In genomic region chr5:52799983-52800393, GRCh38 we compare ENCODE assay signal across 8 cellular contexts. TPM values are rescaled to one million over a fixed set of nuclear protein-coding genes. Genes with fewer than 3 reads are reported as not detected.
DNase-seq lines count a peak whose midpoint lies in the region; ATAC-seq and TF ChIP-seq lines count a peak whose summit lies in the region.

No MANE protein-coding gene starts in this region.

- H3K27me3 ChIP-seq in thoracic aorta (replicated peaks; ENCODE audit: insufficient read depth), result no peaks in the 10 kb centered on the region

- peak overlapping the region; percentile 66 for H3K4me3 ChIP-seq in GM12865 (ENCODE audit: low read depth, low read length)
- H3K4me3 ChIP-seq in thoracic aorta, result peak overlapping the region; percentile 82

- no peaks in the 10 kb centered on the region for H3K36me3 ChIP-seq in thoracic aorta

- H3K9me3 ChIP-seq in thoracic aorta, result no peaks in the 10 kb centered on the region

- H3K4me3 Mint-ChIP-seq in activated naive CD8-positive, alpha-beta T cell, result peak overlapping the region; percentile 96
- H3K4me3 Mint-ChIP-seq in glutamatergic neuron (ENCODE audit: unreplicated experiment) (peak overlapping the region; percentile 98), osteocyte (ENCODE audit: unreplicated experiment) (peak overlapping the region; percentile 90)

- H3K27me3 Mint-ChIP-seq in activated naive CD8-positive, alpha-beta T cell, result no peaks in the 10 kb centered on the region
- H3K27me3 Mint-ChIP-seq in glutamatergic neuron (ENCODE audit: unreplicated experiment), result peaks cover 7% of the 10 kb centered on the region
- H3K27me3 Mint-ChIP-seq in osteocyte (ENCODE audit: unreplicated experiment), result no peaks in the 10 kb centered on the region

- H3K27ac Mint-ChIP-seq in activated naive CD8-positive, alpha-beta T cell, result peak overlapping the region; percentile 97
- H3K27ac Mint-ChIP-seq in glutamatergic neuron (ENCODE audit: unreplicated experiment) (peak overlapping the region; percentile 82), osteocyte (ENCODE audit: unreplicated experiment) (peak overlapping the region; percentile 97)

- H3K4me1 Mint-ChIP-seq in activated naive CD8-positive, alpha-beta T cell (ENCODE audit: low read depth), result peaks cover 61% of the 10 kb centered on the region
- H3K4me1 Mint-ChIP-seq in glutamatergic neuron (ENCODE audit: low read depth, unreplicated experiment) (peaks cover 6% of the 10 kb centered on the region), osteocyte (ENCODE audit: unreplicated experiment) (peaks cover 76% of the 10 kb centered on the region)

- H3K9me3 Mint-ChIP-seq in activated naive CD8-positive, alpha-beta T cell (ENCODE audit: low read depth), result no peaks in the 10 kb centered on the region
- H3K9me3 Mint-ChIP-seq in glutamatergic neuron (ENCODE audit: unreplicated experiment) (peaks cover 7% of the 10 kb centered on the region), osteocyte (ENCODE audit: unreplicated experiment) (no peaks in the 10 kb centered on the region)

- H3K4me1 ChIP-seq in thoracic aorta (ENCODE audit: control insufficient read depth in 1 of 2, low read depth in 2 of 2), result peaks cover 50 to 86% of the 10 kb centered on the region in 2 donors

- H3K27ac ChIP-seq in thoracic aorta, result peak overlapping the region; percentile 95 to 98

- TF ChIP-seq CTCF in GM12865 (IDR thresholded peaks at IDR 0.05; ENCODE audit: insufficient read depth, low read depth, low read length, missing control alignments) (no peak), glutamatergic neuron (IDR thresholded peaks at IDR 0.05; ENCODE audit: partially characterized antibody, unreplicated experiment) (no peak), osteocyte (IDR thresholded peaks at IDR 0.05) (no peak), thoracic aorta (IDR thresholded peaks at IDR 0.05) (no peak)

- H3K36me3 Mint-ChIP-seq in activated naive CD8-positive, alpha-beta T cell, result peaks cover 11% of the 10 kb centered on the region
- H3K36me3 Mint-ChIP-seq in glutamatergic neuron (ENCODE audit: unreplicated experiment) (no peaks in the 10 kb centered on the region), osteocyte (ENCODE audit: unreplicated experiment) (peaks cover 20% of the 10 kb centered on the region)

- ATAC-seq in HG02678 (IDR thresholded peaks at IDR 0.05; ENCODE audit: unreplicated experiment) (peak; percentile 75), SK-N-SH treated with all-trans-retinoic acid at 6 μM for 48 hours (peak; percentile 85), thoracic aorta (ENCODE audit: insufficient number of reproducible peaks, low FRiP score, low read depth) (peak; percentile 63)

- peak; percentile 97 for DNase-seq in GM12865 (ENCODE audit: low read depth)
- DNase-seq in NCI-H1105 (lab: John Stamatoyannopoulos, UW), result peak; percentile 73
- DNase-seq in glutamatergic neuron, result peak; percentile 97
- peak; percentile 98 for DNase-seq in osteocyte (ENCODE audit: extremely low spot score, unreplicated experiment)
- DNase-seq in thoracic aorta (ENCODE audit: low spot score), result peak; percentile 63

TF ChIP-seq in SK-N-SH treated with all-trans-retinoic acid at 6 μM for 48 hours, 23 proteins besides CTCF, POLR2A, EP300 and RAD21:
- TF ChIP-seq GLIS3 (CRISPR knock-in tag; IDR thresholded peaks at IDR 0.05), result no peak
- TF ChIP-seq ZFP30 (CRISPR knock-in tag; IDR thresholded peaks at IDR 0.05), result no peak
- TF ChIP-seq BACH2 (CRISPR knock-in tag; IDR thresholded peaks at IDR 0.05; ENCODE audit: borderline replicate concordance), result no peak

RNA-seq across cellular contexts. Expression of gene ITGA1, which starts 12.3 kb away (rescaled TPM):
- 0.96 TPM for total RNA-seq in glutamatergic neuron (ENCODE audit: unreplicated experiment)
- 143 and 150 TPM in 2 replicates for total RNA-seq in osteocyte
- 100 to 1,000 TPM; 125 to 169 TPM for total RNA-seq in thoracic aorta

RNA-seq across cellular contexts. Expression of gene PELO, which starts 12.3 kb away (rescaled TPM):
- total RNA-seq in glutamatergic neuron (ENCODE audit: unreplicated experiment), result 7.5 TPM
- total RNA-seq in osteocyte, result 82.4 and 83.7 TPM in 2 replicates
- total RNA-seq in thoracic aorta, result 10 to 100 TPM; 28.8 to 44.7 TPM

Comparison
In these comparisons a context has a peak if more than half of its experiments do, and no peak if none do; other contexts are left out.
1. Peak in every context shown above with its lines: DNase-seq, ATAC-seq, H3K4me3 ChIP-seq and H3K27ac ChIP-seq.
2. RNA of gene ITGA1, which starts 12.3 kb away (total RNA-seq): 125 to 169 TPM in thoracic aorta and 143 to 150 TPM in osteocyte; 0.96 TPM in glutamatergic neuron (single experiment); every median in the first group is over 10 times any median in the second.